Comparison of ENCODE assay signal across 8 cellular contexts in genomic region chr3:14949126-14949525, GRCh38. TPM values are rescaled to one million over a fixed set of nuclear protein-coding genes. Genes with fewer than 3 reads are reported as not detected.
DNase-seq lines count a peak whose midpoint lies in the region; ATAC-seq and TF ChIP-seq lines count a peak whose summit lies in the region.

No MANE protein-coding gene starts in this region.

- 40 to 53% (median 47%) methylated on average over 5 of the region's 5 CpGs for WGBS in adrenal gland, 4 donors
- WGBS in testis, 2 donors, result 9 to 15% methylated on average over 5 of the region's 5 CpGs

- POLR2A ChIA-PET in activated CD4-positive, alpha-beta T cell treated with anti-CD3 and anti-CD28 coated beads for 36 hours (lab: Charles Lee), result no interaction called here

- ATAC-seq in activated CD4-positive, alpha-beta T cell treated with anti-CD3 and anti-CD28 coated beads for 36 hours, result no peak
- ATAC-seq in HG03175 (IDR thresholded peaks at IDR 0.05; ENCODE audit: unreplicated experiment), result no peak

- H3K4me3 ChIP-seq in adrenal gland, result peak overlapping the region in 1 of 4 donors; percentile 100
- peak overlapping the region; percentile 93 to 94 for H3K4me3 ChIP-seq in testis

- H3K36me3 ChIP-seq in adrenal gland (replicated peaks in 1 of 2) (peaks cover 0 to 15% of the 10 kb centered on the region in 2 donors), testis (ENCODE audit: low read depth, missing control alignments) (no peaks in the 10 kb centered on the region)

- H3K27me3 ChIP-seq in adrenal gland (no peaks in the 10 kb centered on the region), testis (no peaks in the 10 kb centered on the region)

- H3K36me3 Mint-ChIP-seq in activated CD4-positive, alpha-beta T cell treated with anti-CD3 and anti-CD28 coated beads for 36 hours (ENCODE audit: low read depth), result peaks cover 34% of the 10 kb centered on the region

- CTCF ChIA-PET in activated CD4-positive, alpha-beta T cell treated with anti-CD3 and anti-CD28 coated beads for 36 hours (lab: Charles Lee), result no interaction called here

- no peak for DNase-seq in activated CD4-positive, alpha-beta T cell treated with anti-CD3 and anti-CD28 coated beads for 36 hours
- DNase-seq in activated CD4-positive, alpha-beta T cell treated with anti-CD3 and anti-CD28 coated beads, Interleukin-2, amount 50 U/mL, for 1 hour, result no peak
- DNase-seq in adrenal gland, result no peak
- peak; percentile 20 for DNase-seq in kidney glomerular epithelial cell (lab: John Stamatoyannopoulos, UW)
- DNase-seq in testis, result no peak
- DNase-seq in cerebellar nuclear complex (lab: John Stamatoyannopoulos, UW), result no peak
- no peak for DNase-seq in DMS114 treated with DMSO at 0.1 percent for 48 hours (lab: John Stamatoyannopoulos, UW; ENCODE audit: unreplicated experiment)

- H3K9me3 ChIP-seq in adrenal gland (replicated peaks in 1 of 3) (no peaks in the 10 kb centered on the region), testis (no peaks in the 10 kb centered on the region)

- peaks cover 38% of the 10 kb centered on the region for H3K4me1 Mint-ChIP-seq in activated CD4-positive, alpha-beta T cell treated with anti-CD3 and anti-CD28 coated beads for 36 hours

- no peaks in the 10 kb centered on the region for H3K27me3 Mint-ChIP-seq in activated CD4-positive, alpha-beta T cell treated with anti-CD3 and anti-CD28 coated beads for 36 hours

- intact Hi-C loops in activated CD4-positive, alpha-beta T cell treated with anti-CD3 and anti-CD28 coated beads for 36 hours (cut with DNase I, micrococcal nuclease), result loop anchor here (2.0 to 5.0 kb wide), 4 partner anchors 116 to 1318 kb away; partner anchors contain the start of genes EAF1 (in 1 of the 2), LSM3 (in 1 of the 2), METTL6 (in 1 of the 2) and MRPS25 (in 1 of the 2)
- intact Hi-C loops in adrenal gland (cut with DNase I) (loop anchor here in 1 of 2 donors (10.0 kb wide), 1 partner anchor 56 kb away; no protein-coding TSS in a partner anchor), testis (cut with DNase I; ENCODE audit: low total_unique reads) (no loop called here)

- peak overlapping the region; percentile 98 for H3K27ac Mint-ChIP-seq in activated CD4-positive, alpha-beta T cell treated with anti-CD3 and anti-CD28 coated beads for 36 hours

- H3K4me1 ChIP-seq in adrenal gland (replicated peaks in 1 of 2), result peaks cover 14 to 34% of the 10 kb centered on the region in 2 donors
- peaks cover 13% of the 10 kb centered on the region for H3K4me1 ChIP-seq in testis

- TF ChIP-seq CTCF in adrenal gland (IDR thresholded peaks at IDR 0.05), result no peak
- TF ChIP-seq CTCF in testis (IDR thresholded peaks at IDR 0.05), result no peak

- H3K27ac ChIP-seq in adrenal gland (peak overlapping the region in 4 of 5 donors; percentile 34 to 99 (median 98)), testis (peak overlapping the region; percentile 72 to 99)

- H3K4me3 Mint-ChIP-seq in activated CD4-positive, alpha-beta T cell treated with anti-CD3 and anti-CD28 coated beads for 36 hours, result peak overlapping the region; percentile 91

- TF ChIP-seq POLR2A in adrenal gland (IDR thresholded peaks at IDR 0.05) (no peak), testis (IDR thresholded peaks at IDR 0.05) (no peak)

- H3K9me3 Mint-ChIP-seq in activated CD4-positive, alpha-beta T cell treated with anti-CD3 and anti-CD28 coated beads for 36 hours (ENCODE audit: low read depth), result no peaks in the 10 kb centered on the region

RNA-seq across cellular contexts. Expression of gene NR2C2, which starts 1.7 kb away (rescaled TPM):
- 10 to 100 TPM; 46.8 to 52.8 TPM for total RNA-seq in activated CD4-positive, alpha-beta T cell treated with anti-CD3 and anti-CD28 coated beads for 36 hours
- total RNA-seq in adrenal gland, result 10 to 100 TPM; 13.3 to 42.2 (median 31.4) TPM
- polyA plus RNA-seq in adrenal gland, result 10 to 100 TPM in 1 of 3 donors, 1 to 10 TPM in 2; 6.4 to 15.7 (median 8.9) TPM
- total RNA-seq in testis, result 10 to 100 TPM; 85.2 to 87.5 TPM
- 52.6 TPM for polyA plus RNA-seq in testis (ENCODE audit: insufficient read depth, low read depth, low replicate concordance)
